9 cellular contexts compared by ENCODE assay signal in the genomic region with DNA sequence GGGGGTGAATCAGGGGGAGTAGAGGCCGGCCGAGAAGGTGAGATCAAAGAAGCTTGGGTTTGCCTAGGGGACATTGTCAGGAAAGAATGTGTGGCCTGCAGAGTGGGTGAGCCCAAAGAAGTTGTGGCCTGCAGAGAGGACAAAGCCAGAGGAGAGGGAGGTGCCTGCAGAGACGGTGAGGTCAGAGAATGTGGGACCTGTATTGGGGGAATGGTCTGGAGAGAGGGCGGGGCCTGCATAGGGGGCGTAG. TPM values are rescaled to one million over a fixed set of nuclear protein-coding genes. Genes with fewer than 3 reads are reported as not detected.
DNase-seq lines count a peak whose midpoint lies in the region; ATAC-seq, FAIRE-seq and TF ChIP-seq lines count a peak whose summit lies in the region.
"Had no signal": no experiment of that assay in that cellular context is flagged by ENCODE, and none has a peak within 500 bp of the region (broad histone marks: within the 10 kb centered on the region; RNA-seq: fewer than 3 reads in every experiment).

No MANE protein-coding gene starts in this region.

- no peaks in the 10 kb centered on the region for H3K4me1 ChIP-seq in pancreas
- H3K4me1 ChIP-seq in SJCRH30, result no peaks in the 10 kb centered on the region; the same call in 1 of the 2 replicates

- DNase-seq in H7 (peak; percentile 71), OCI-M2 (lab: John Stamatoyannopoulos, UW; ENCODE audit: unreplicated experiment) (peak; percentile 82), pancreas (no peak), RKO (ENCODE audit: low spot score) (no peak), posterior cingulate gyrus (no peak), SJCRH30 (no peak)
- no peak for DNase-seq in effector memory CD8-positive, alpha-beta T cell

- H3K27ac Mint-ChIP-seq in effector memory CD8-positive, alpha-beta T cell, result no peak overlapping the region

- no peak for TF ChIP-seq CTCF in pancreas (IDR thresholded peaks at IDR 0.05)

- WGBS in pancreas, 2 donors, result 37 to 42% methylated on average over 5 of the region's 5 CpGs

- H3K27ac ChIP-seq in pancreas, result peak overlapping the region in 3 of 4 donors; percentile 33 to 72 (median 68)
- H3K27ac ChIP-seq in SJCRH30, result no peak overlapping the region

- peak overlapping the region; percentile 20 to 63 for H3K4me3 Mint-ChIP-seq in effector memory CD8-positive, alpha-beta T cell

- peaks cover 23 to 47% of the 10 kb centered on the region in 2 donors for H3K27me3 Mint-ChIP-seq in effector memory CD8-positive, alpha-beta T cell

- intact Hi-C loops in pancreas (cut with DNase I) (no loop called here), posterior cingulate gyrus (cut with DNase I) (no loop called here)

- FAIRE-seq in pancreas (lab: Jason Lieb, UNC), result no peak

- H3K9me3 ChIP-seq in pancreas (no peaks in the 10 kb centered on the region), SJCRH30 (replicated peaks) (no peaks in the 10 kb centered on the region)

- H3K36me3 ChIP-seq in H7 (replicated peaks; ENCODE audit: control insufficient read depth, insufficient read depth, low read length), result no peaks in the 10 kb centered on the region
- H3K36me3 ChIP-seq in pancreas, result no peaks in the 10 kb centered on the region
- no peaks in the 10 kb centered on the region for H3K36me3 ChIP-seq in SJCRH30

- H3K36me3 Mint-ChIP-seq in effector memory CD8-positive, alpha-beta T cell (ENCODE audit: insufficient read depth), result peaks cover 9% of the 10 kb centered on the region

- H3K9me3 Mint-ChIP-seq in effector memory CD8-positive, alpha-beta T cell, result no peaks in the 10 kb centered on the region

- H3K4me1 Mint-ChIP-seq in effector memory CD8-positive, alpha-beta T cell (ENCODE audit: low read depth in 2 of 2), result peaks cover 22 to 26% of the 10 kb centered on the region in 2 donors

- no peak for ATAC-seq in effector memory CD8-positive, alpha-beta T cell (replicated peaks)
- ATAC-seq in pancreas (peak; percentile 5 to 36 (median 16)), GM19035 (IDR thresholded peaks at IDR 0.05; ENCODE audit: unreplicated experiment) (no peak)

- H3K4me3 ChIP-seq in H7 (ENCODE audit: insufficient read depth, low read depth, low read length) (no peak overlapping the region), pancreas (no peak overlapping the region), SJCRH30 (no peak overlapping the region)

- H3K27me3 ChIP-seq in H7 (ENCODE audit: control insufficient read depth, insufficient read depth, low read length) (peaks cover 48% of the 10 kb centered on the region), pancreas (no peaks in the 10 kb centered on the region), SJCRH30 (peaks cover 7% of the 10 kb centered on the region)

RNA-seq across cellular contexts. Expression of gene PRR36, which starts 3.0 kb away (rescaled TPM):
- total RNA-seq in H7 (2014; rRNA removed; shearing (Covaris generic)), result 0.14 and 0.22 TPM in 2 replicates
- total RNA-seq in pancreas, result 1 to 10 TPM; 1.6 to 2.1 (median 1.8) TPM
- 1 to 10 TPM; 2.8 to 3.1 TPM for polyA plus RNA-seq in pancreas
- not detected in 2 replicates for total RNA-seq in SJCRH30 (2014; rRNA removed; shearing (Covaris generic))
- polyA plus RNA-seq: fibroblast of lung had no signal

RNA-seq across cellular contexts. Expression of gene LRRC8E, which starts 17.1 kb away (rescaled TPM):
- 1.6 and 4.0 TPM in 2 replicates for total RNA-seq in H7 (2014; rRNA removed; shearing (Covaris generic))
- 1 to 10 TPM; 4.6 to 6.1 (median 5.0) TPM for total RNA-seq in pancreas
- polyA plus RNA-seq in pancreas, result 1 to 10 TPM; 2.6 to 3.2 TPM
- total RNA-seq in SJCRH30 (2014; rRNA removed; shearing (Covaris generic)), result 0.04 and 0.15 TPM in 2 replicates

RNA-seq across cellular contexts. Expression of gene MAP2K7, which starts 32.5 kb away (rescaled TPM):
- 21.1 and 24.3 TPM in 2 replicates for total RNA-seq in H7 (2014; rRNA removed; shearing (Covaris generic))
- 10 to 100 TPM; 13.9 to 21.0 (median 16.1) TPM for total RNA-seq in pancreas
- polyA plus RNA-seq in pancreas, result 10 to 100 TPM; 21.6 to 45.3 TPM
- total RNA-seq in SJCRH30 (2014; rRNA removed; shearing (Covaris generic)), result 12.9 and 13.6 TPM in 2 replicates

RNA-seq across cellular contexts. Expression of gene EVI5L, which starts 41.2 kb away (rescaled TPM):
- total RNA-seq in H7 (2014; rRNA removed; shearing (Covaris generic)), result 3.5 and 5.0 TPM in 2 replicates
- total RNA-seq in pancreas, result 1 to 10 TPM; 3.0 to 5.2 (median 4.6) TPM
- polyA plus RNA-seq in pancreas, result 1 to 10 TPM; 7.6 to 9.1 TPM
- 5.5 and 6.0 TPM in 2 replicates for total RNA-seq in SJCRH30 (2014; rRNA removed; shearing (Covaris generic))

RNA-seq across cellular contexts. Expression of gene TGFBR3L, which starts 43.4 kb away (rescaled TPM):
- 1.7 TPM in 1 of 2 replicates, not detected in the other for total RNA-seq in H7 (2014; rRNA removed; shearing (Covaris generic))
- 1 to 10 TPM in 1 of 6 donors, under 1 TPM in 4, not detected in 1; 0.16 to 1.1 (median 0.52) TPM for total RNA-seq in pancreas
- polyA plus RNA-seq in pancreas, result 1 to 10 TPM in 1 of 2 donors, not detected in 1; 2.2 TPM
- total RNA-seq in SJCRH30 (2014; rRNA removed; shearing (Covaris generic)), result not detected in 2 replicates
- polyA plus RNA-seq: fibroblast of lung had no signal

Comparison
In these comparisons a context has a peak if more than half of its experiments do, and no peak if none do; other contexts are left out.
1. DNase-seq: peak in H7 (single experiment) and OCI-M2 (single experiment); none in effector memory CD8-positive, alpha-beta T cell (0 of 3), pancreas (0 of 6), RKO (single experiment), posterior cingulate gyrus (0 of 10) and SJCRH30 (0 of 2).
2. ATAC-seq: peak in pancreas (4 of 4); none in effector memory CD8-positive, alpha-beta T cell (single experiment) and GM19035 (single experiment).